12 cellular contexts compared by ENCODE assay signal in the genomic region with DNA sequence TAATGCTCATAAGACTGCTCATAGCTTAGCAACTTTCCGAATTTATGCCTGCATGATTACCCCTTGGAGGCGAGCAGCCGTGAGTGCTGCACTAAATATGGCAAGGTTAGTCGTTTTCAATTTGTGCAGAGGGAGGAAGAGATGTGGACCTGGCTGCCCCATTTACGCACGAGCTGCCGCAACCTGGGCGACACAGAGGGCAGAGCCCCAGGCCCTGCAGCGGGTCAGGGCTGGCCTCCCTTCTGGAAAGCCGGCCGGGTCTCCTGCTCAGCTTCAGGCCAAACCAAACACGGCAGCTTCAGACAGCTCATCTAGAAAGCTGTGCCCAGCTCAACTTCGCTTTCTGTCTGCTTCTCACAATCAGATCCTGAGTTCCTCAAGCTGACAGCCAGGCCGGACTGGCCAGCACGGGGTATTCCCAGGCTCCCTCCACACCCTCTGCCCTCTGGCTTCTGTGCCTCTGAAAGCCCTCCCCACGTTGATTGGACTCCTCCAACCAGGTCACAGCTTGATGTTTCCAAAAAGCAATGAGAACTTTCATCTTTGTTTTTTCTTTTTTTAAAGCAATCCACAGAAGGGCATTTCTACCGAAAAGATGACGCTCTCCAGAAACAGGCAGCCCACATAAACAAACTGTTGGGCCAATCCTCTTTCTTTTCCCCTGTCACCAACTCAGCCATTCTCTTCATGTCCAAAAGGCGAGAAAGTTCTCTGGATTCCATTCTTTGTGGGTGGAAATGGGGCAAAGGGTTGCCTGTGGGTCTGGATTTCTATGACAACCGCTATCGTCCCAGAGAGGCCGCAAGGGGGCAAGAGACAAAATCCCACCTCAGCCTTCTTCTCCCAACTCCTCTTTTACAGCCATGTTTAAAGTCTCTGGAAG.
A peak's percentile ranks its signal among the peaks of the same experiment; 100 is the strongest.
DNase-seq lines count a peak whose midpoint lies in the region; ATAC-seq and TF ChIP-seq lines count a peak whose summit lies in the region.
"Had no signal": no experiment of that assay in that cellular context is flagged by ENCODE, and none has a peak within 500 bp of the region (broad histone marks: within the 10 kb centered on the region; RNA-seq: fewer than 3 reads in every experiment).

No MANE protein-coding gene starts in this region.

- TF ChIP-seq CTCF in SK-N-SH (IDR thresholded peaks at IDR 0.05): no peak

- H3K27ac ChIP-seq in SK-N-SH (ENCODE audit: low read depth in 2 of 2, low read length in 1 of 2) (peak overlapping the region in 1 of 2 experiments; percentile 63; a peak in 3 of 4 replicates), mesenchymal stem cell (ENCODE audit: low read length, poor library complexity, severe bottlenecking) (no peak overlapping the region), stomach smooth muscle (ENCODE audit: low read length) (peak overlapping the region; percentile 89)

- POLR2A ChIA-PET in SK-N-SH (lab: Yijun Ruan, JAX): interaction anchor here (1.3 kb wide), 1 partner anchor 10 kb away, joined by 4 read pairs; no protein-coding TSS in a partner anchor

- no peak overlapping the region for H2BK120ac ChIP-seq in mesenchymal stem cell (ENCODE audit: low read depth, low read length)

- peaks cover 16% of the 10 kb centered on the region for H3K79me1 ChIP-seq in mesenchymal stem cell (replicated peaks; ENCODE audit: low read length, poor library complexity, severe bottlenecking)

- H3K27me3 ChIP-seq in SK-N-SH (ENCODE audit: insufficient read depth): no peaks in the 10 kb centered on the region
- no peaks in the 10 kb centered on the region for H3K27me3 ChIP-seq in mesenchymal stem cell (ENCODE audit: control insufficient read depth in 1 of 2, insufficient read depth in 1 of 2, low read length in 2 of 2)
- H3K27me3 ChIP-seq in stomach smooth muscle (ENCODE audit: control insufficient read depth in 1 of 2, insufficient read depth in 2 of 2, low read length in 2 of 2): no peaks in the 10 kb centered on the region

- peak; percentile 67 for DNase-seq in SK-N-SH
- peak; percentile 54 for DNase-seq in fibroblast of gingiva (ENCODE audit: low read depth)
- DNase-seq in mesenchymal stem cell: peak; percentile 67
- no peak for DNase-seq in left lobe of liver (ENCODE audit: low spot score)
- DNase-seq in putamen (ENCODE audit: low spot score): no peak
- DNase-seq in middle frontal gyrus (ENCODE audit: extremely low spot score, low spot score): no peak
- DNase-seq: amniotic stem cell; CD4-positive, CD25-positive, alpha-beta regulatory T cell; Kasumi-1; left colon had no signal

- H2AFZ ChIP-seq in SK-N-SH (ENCODE audit: low read depth) (no peak overlapping the region), mesenchymal stem cell (ENCODE audit: low read depth, low read length) (no peak overlapping the region)

- peaks cover 0 to 28% of the 10 kb centered on the region in 2 experiments; a peak in 2 of 4 replicates for H3K4me1 ChIP-seq in SK-N-SH (ENCODE audit: control insufficient read depth in 1 of 2, insufficient read depth in 2 of 2, low read depth in 1 of 2, low read length in 1 of 2)
- peaks cover 1% of the 10 kb centered on the region for H3K4me1 ChIP-seq in mesenchymal stem cell (ENCODE audit: control insufficient read depth, insufficient read depth, low read depth, low read length)
- H3K4me1 ChIP-seq in stomach smooth muscle (ENCODE audit: control insufficient read depth, insufficient read depth, low read length): peaks cover 23% of the 10 kb centered on the region

- peak overlapping the region in 1 of 2 experiments; percentile 34 for H3K23ac ChIP-seq in mesenchymal stem cell (ENCODE audit: low read length in 2 of 2)

- TF ChIP-seq RAD21 in SK-N-SH (IDR thresholded peaks at IDR 0.05; ENCODE audit: low read length): no peak

- peak overlapping the region; percentile 18 for H4K91ac ChIP-seq in mesenchymal stem cell (ENCODE audit: low read length)

- WGBS in SK-N-SH (ENCODE audit: low lambda C conversion rate): 82% methylated on average over 21 of the region's 22 CpGs
- WGBS in mesenchymal stem cell: 66% methylated on average over 19 of the region's 22 CpGs

- peaks cover 11% of the 10 kb centered on the region; the same call in 1 of the 2 replicates for H4K20me1 ChIP-seq in SK-N-SH (ENCODE audit: insufficient read depth)

- H3K18ac ChIP-seq in mesenchymal stem cell (ENCODE audit: low read depth in 1 of 2, low read length in 2 of 2): peak overlapping the region; percentile 25 to 90

- ATAC-seq in left lobe of liver (no peak), HG02938 (IDR thresholded peaks at IDR 0.05; ENCODE audit: unreplicated experiment) (no peak)
- ATAC-seq: left colon had no signal

- peak overlapping the region; percentile 38 for H4K8ac ChIP-seq in mesenchymal stem cell (ENCODE audit: low read length)

- H3F3A ChIP-seq in SK-N-SH (replicated peaks; ENCODE audit: insufficient read depth): peaks cover 4% of the 10 kb centered on the region

- no peak overlapping the region for H2AK5ac ChIP-seq in mesenchymal stem cell (ENCODE audit: low read length, severe bottlenecking)

- peak overlapping the region in 1 of 2 experiments; percentile 37 for H2BK12ac ChIP-seq in mesenchymal stem cell (ENCODE audit: low read length in 2 of 2)

- H2BK5ac ChIP-seq in mesenchymal stem cell (ENCODE audit: low read depth, low read length, poor library complexity, severe bottlenecking): no peak overlapping the region

- no peak overlapping the region for H3K4me2 ChIP-seq in SK-N-SH
- no peak overlapping the region for H3K4me2 ChIP-seq in mesenchymal stem cell (ENCODE audit: low read length, poor library complexity, severe bottlenecking)

- no peaks in the 10 kb centered on the region for H3K36me3 ChIP-seq in SK-N-SH (replicated peaks in 1 of 2; ENCODE audit: control insufficient read depth in 1 of 2, insufficient read depth in 2 of 2, low read length in 1 of 2)
- no peaks in the 10 kb centered on the region for H3K36me3 ChIP-seq in mesenchymal stem cell (ENCODE audit: control insufficient read depth in 1 of 2, insufficient read depth in 2 of 2, low read depth in 1 of 2, low read length in 2 of 2)
- no peaks in the 10 kb centered on the region for H3K36me3 ChIP-seq in stomach smooth muscle (ENCODE audit: control insufficient read depth in 2 of 2, insufficient read depth in 2 of 2, low read length in 2 of 2)

- no peak for TF ChIP-seq EP300 in SK-N-SH (IDR thresholded peaks at IDR 0.05; ENCODE audit: borderline replicate concordance in 1 of 2, low read depth in 1 of 2, low read length in 1 of 2)

- no peak overlapping the region for H2BK15ac ChIP-seq in mesenchymal stem cell (ENCODE audit: low read depth, poor library complexity, severe bottlenecking)

- H3K14ac ChIP-seq in mesenchymal stem cell (ENCODE audit: low read length in 2 of 2): peak overlapping the region in 1 of 2 experiments; percentile 53

- H3K9me2 ChIP-seq in SK-N-SH: no peaks in the 10 kb centered on the region

- CTCF ChIA-PET in SK-N-SH (lab: Yijun Ruan, JAX): interaction anchor here (0.9 to 2.8 kb wide), 4 partner anchors 9 to 26 kb away, joined by 3 to 12 read pairs (median 6); no protein-coding TSS in a partner anchor

- peaks cover 22% of the 10 kb centered on the region for H3K79me2 ChIP-seq in SK-N-SH (ENCODE audit: insufficient read depth)

- no peaks in the 10 kb centered on the region for H3K9me3 ChIP-seq in SK-N-SH
- no peaks in the 10 kb centered on the region for H3K9me3 ChIP-seq in mesenchymal stem cell (ENCODE audit: control insufficient read depth, low read length)
- H3K9me3 ChIP-seq in stomach smooth muscle (ENCODE audit: control insufficient read depth in 2 of 2, low read length in 2 of 2): no peaks in the 10 kb centered on the region

- peak overlapping the region in 1 of 2 experiments; percentile 32 for H3K4ac ChIP-seq in mesenchymal stem cell (ENCODE audit: low read depth in 1 of 2, low read length in 2 of 2)

- H3K4me3 ChIP-seq in SK-N-SH (ENCODE audit: low read depth in 2 of 2, low read length in 1 of 2) (no peak overlapping the region), mesenchymal stem cell (ENCODE audit: insufficient read depth in 1 of 2, low read depth in 1 of 2, low read length in 2 of 2) (peak overlapping the region; percentile 15 to 23), stomach smooth muscle (ENCODE audit: low read length in 2 of 2) (peak overlapping the region; percentile 44 to 56)

- H3K9ac ChIP-seq in SK-N-SH (no peak overlapping the region), mesenchymal stem cell (ENCODE audit: low read length) (peak overlapping the region; percentile 53), stomach smooth muscle (ENCODE audit: low read length in 2 of 2) (peak overlapping the region; percentile 21 to 51)

TF ChIP-seq in SK-N-SH, 30 proteins besides CTCF, POLR2A, EP300 and RAD21:
- TF ChIP-seq CHD2 (IDR thresholded peaks at IDR 0.05; ENCODE audit: low read length, partially characterized antibody): peak; percentile 31
- TF ChIP-seq RFX5 (IDR thresholded peaks at IDR 0.05; ENCODE audit: low read length): no peak
- TF ChIP-seq YY1 (IDR thresholded peaks at IDR 0.05; ENCODE audit: low read depth): no peak
- TF ChIP-seq MXI1 (IDR thresholded peaks at IDR 0.05; ENCODE audit: low read depth, low read length): 0 out of 2 replicates have a peak, but pooled peaks have one; percentile 25

Comparison
In these comparisons a context has a peak if more than half of its experiments do, and no peak if none do; other contexts are left out.
1. DNase-seq: peak in SK-N-SH (single experiment), fibroblast of gingiva (single experiment) and mesenchymal stem cell (single experiment); none in left lobe of liver (single experiment), putamen (single experiment) and middle frontal gyrus (single experiment).
2. H3K4me3 ChIP-seq: peak in mesenchymal stem cell (2 of 2) and stomach smooth muscle (2 of 2); none in SK-N-SH (0 of 2).